8 cellular contexts compared by ENCODE assay signal in genomic region chr19:18023596-18024212, GRCh38. TPM values are rescaled to one million over a fixed set of nuclear protein-coding genes. Genes with fewer than 3 reads are reported as not detected.
DNase-seq lines count a peak whose midpoint lies in the region; ATAC-seq, FAIRE-seq and TF ChIP-seq lines count a peak whose summit lies in the region.

No MANE protein-coding gene starts in this region.

- no peaks in the 10 kb centered on the region for H3K36me3 ChIP-seq in DND-41 (ENCODE audit: insufficient read depth, low read length)
- no peaks in the 10 kb centered on the region for H3K36me3 ChIP-seq in OCI-LY3 (replicated peaks; ENCODE audit: low read depth, low read length)
- no peaks in the 10 kb centered on the region for H3K36me3 ChIP-seq in kidney (ENCODE audit: control insufficient read depth in 1 of 2, insufficient read depth in 2 of 2, low read length in 2 of 2)
- no peaks in the 10 kb centered on the region for H3K36me3 ChIP-seq in stomach

- intact Hi-C loops in kidney (cut with DNase I) (no loop called here), stomach (cut with DNase I; ENCODE audit: low total_unique reads) (no loop called here)

- H3K27ac ChIP-seq in DND-41 (ENCODE audit: low read length) = peak overlapping the region; percentile 100
- no peak overlapping the region; the same call in 1 of the 2 replicates for H3K27ac ChIP-seq in OCI-LY3 (ENCODE audit: low read length)
- peak overlapping the region; percentile 88 to 95 for H3K27ac ChIP-seq in kidney (ENCODE audit: low read depth in 2 of 2, low read length in 2 of 2)
- H3K27ac ChIP-seq in stomach = peak overlapping the region; percentile 41 to 89 (median 85)

- peak; percentile 82 for ATAC-seq in DND-41 (ENCODE audit: insufficient read depth, low read depth)
- ATAC-seq in activated naive CD8-positive, alpha-beta T cell treated with anti-CD3 and anti-CD28 coated beads, Interleukin-2, amount 10 ng/mL, durations not matched to agents 7 days and 5 days (ENCODE audit: low read depth) = peak; percentile 37
- ATAC-seq in GM18519 (IDR thresholded peaks at IDR 0.05; ENCODE audit: low FRiP score, unreplicated experiment) = no peak

- TF ChIP-seq CTCF in DND-41 (IDR thresholded peaks at IDR 0.05; ENCODE audit: borderline replicate concordance, extremely low read depth, low read length, poor library complexity, severe bottlenecking) (no peak), OCI-LY3 (IDR thresholded peaks at IDR 0.05; ENCODE audit: low read depth, low read length) (no peak), kidney (IDR thresholded peaks at IDR 0.05; ENCODE audit: borderline replicate concordance, extremely low read depth, insufficient read depth) (no peak), stomach (IDR thresholded peaks at IDR 0.05) (no peak), HFFc6 (IDR thresholded peaks at IDR 0.05) (no peak)

- peaks cover 40% of the 10 kb centered on the region for H3K4me1 Mint-ChIP-seq in activated naive CD8-positive, alpha-beta T cell treated with anti-CD3 and anti-CD28 coated beads, Interleukin-2, amount 10 ng/mL, durations not matched to agents 7 days and 5 days
- H3K4me1 Mint-ChIP-seq in HFFc6 (ENCODE audit: low read depth) = peaks cover 29% of the 10 kb centered on the region

- peak overlapping the region; percentile 77 for H3K4me3 Mint-ChIP-seq in activated naive CD8-positive, alpha-beta T cell treated with anti-CD3 and anti-CD28 coated beads, Interleukin-2, amount 10 ng/mL, durations not matched to agents 7 days and 5 days
- H3K4me3 Mint-ChIP-seq in HFFc6 = no peak overlapping the region

- peak overlapping the region; percentile 88 for H3K4me2 ChIP-seq in DND-41 (ENCODE audit: insufficient read depth, low read length)
- peak overlapping the region; percentile 100 for H3K4me2 ChIP-seq in OCI-LY3 (ENCODE audit: low read length)

- H3K9me3 ChIP-seq in DND-41 (ENCODE audit: insufficient read depth, low read length, severe bottlenecking) (no peaks in the 10 kb centered on the region), OCI-LY3 (ENCODE audit: insufficient read depth, low read length) (no peaks in the 10 kb centered on the region), kidney (ENCODE audit: control insufficient read depth in 1 of 2, low read length in 2 of 2) (no peaks in the 10 kb centered on the region), stomach (no peaks in the 10 kb centered on the region)

- peak overlapping the region; percentile 73 for H3K9ac ChIP-seq in DND-41 (ENCODE audit: low read depth, low read length)
- H3K9ac ChIP-seq in OCI-LY3 (ENCODE audit: low read length) = peak overlapping the region; percentile 8; the same call in 1 of the 2 replicates
- peak overlapping the region; percentile 43 to 71 for H3K9ac ChIP-seq in kidney (ENCODE audit: low read length in 2 of 2)

- H3K9me3 Mint-ChIP-seq in activated naive CD8-positive, alpha-beta T cell treated with anti-CD3 and anti-CD28 coated beads, Interleukin-2, amount 10 ng/mL, durations not matched to agents 7 days and 5 days = no peaks in the 10 kb centered on the region
- no peaks in the 10 kb centered on the region for H3K9me3 Mint-ChIP-seq in HFFc6

- H3K36me3 Mint-ChIP-seq in activated naive CD8-positive, alpha-beta T cell treated with anti-CD3 and anti-CD28 coated beads, Interleukin-2, amount 10 ng/mL, durations not matched to agents 7 days and 5 days = peaks cover 2% of the 10 kb centered on the region
- H3K36me3 Mint-ChIP-seq in HFFc6 (ENCODE audit: low read depth) = no peaks in the 10 kb centered on the region; the same call in 1 of the 2 replicates

- H3K4me3 ChIP-seq in DND-41 (ENCODE audit: low read depth in 1 of 2, low read length in 2 of 2) = peak overlapping the region; percentile 13 to 95; a peak in 3 of 4 replicates
- H3K4me3 ChIP-seq in OCI-LY3 (ENCODE audit: low read length) = peak overlapping the region; percentile 57
- no peak overlapping the region for H3K4me3 ChIP-seq in kidney (ENCODE audit: low read length in 2 of 2)
- no peak overlapping the region for H3K4me3 ChIP-seq in stomach

- peak overlapping the region; percentile 90 for H3K27ac Mint-ChIP-seq in activated naive CD8-positive, alpha-beta T cell treated with anti-CD3 and anti-CD28 coated beads, Interleukin-2, amount 10 ng/mL, durations not matched to agents 7 days and 5 days
- no peak overlapping the region for H3K27ac Mint-ChIP-seq in HFFc6

- peak overlapping the region; percentile 61 for H2AFZ ChIP-seq in DND-41 (ENCODE audit: low read depth, low read length)
- H2AFZ ChIP-seq in OCI-LY3 (ENCODE audit: low read depth, low read length) = no peak overlapping the region

- TF ChIP-seq POLR2A in stomach (IDR thresholded peaks at IDR 0.05) = no peak

- FAIRE-seq in kidney (lab: Jason Lieb, UNC) = no peak

- POLR2A ChIA-PET in activated naive CD8-positive, alpha-beta T cell treated with anti-CD3 and anti-CD28 coated beads, Interleukin-2, amount 10 ng/mL, durations not matched to agents 7 days and 5 days (lab: Charles Lee) = interaction anchor here (0.5 to 2.4 kb wide), 10 partner anchors 9 to 604 kb away, joined by 3 to 15 read pairs (median 3); partner anchors contain the start of gene ARRDC2

- peaks cover 38% of the 10 kb centered on the region for H3K4me1 ChIP-seq in DND-41 (ENCODE audit: insufficient read depth, low read length)
- H3K4me1 ChIP-seq in OCI-LY3 (ENCODE audit: low read length) = peaks cover 41% of the 10 kb centered on the region
- peaks cover 25 to 31% of the 10 kb centered on the region in 2 donors for H3K4me1 ChIP-seq in kidney (ENCODE audit: control insufficient read depth in 1 of 2, insufficient read depth in 1 of 2, low read depth in 1 of 2, low read length in 2 of 2)
- peaks cover 37 to 54% (median 51%) of the 10 kb centered on the region in 4 donors for H3K4me1 ChIP-seq in stomach

- peak; percentile 62 for TF ChIP-seq EP300 in stomach (IDR thresholded peaks at IDR 0.05)

- WGBS in stomach, 5 donors = 53 to 70% (median 66%) methylated on average over 19 to 23 of the region's 23 CpGs

- H4K20me1 ChIP-seq in DND-41 (ENCODE audit: insufficient read depth, low read length) (no peaks in the 10 kb centered on the region), OCI-LY3 (ENCODE audit: insufficient read depth, low read length) (no peaks in the 10 kb centered on the region)

- H3K27me3 ChIP-seq in DND-41 (ENCODE audit: insufficient read depth, low read length, poor library complexity) (no peaks in the 10 kb centered on the region), OCI-LY3 (ENCODE audit: low read depth, low read length) (no peaks in the 10 kb centered on the region), stomach (no peaks in the 10 kb centered on the region)

- H3K79me2 ChIP-seq in DND-41 (ENCODE audit: insufficient read depth, low read length) (peaks cover 24% of the 10 kb centered on the region), OCI-LY3 (ENCODE audit: low read length) (peaks cover 10% of the 10 kb centered on the region; the same call in 1 of the 2 replicates)

- peaks cover 1% of the 10 kb centered on the region for H3K27me3 Mint-ChIP-seq in activated naive CD8-positive, alpha-beta T cell treated with anti-CD3 and anti-CD28 coated beads, Interleukin-2, amount 10 ng/mL, durations not matched to agents 7 days and 5 days
- peaks cover 2% of the 10 kb centered on the region; the same call in 1 of the 2 replicates for H3K27me3 Mint-ChIP-seq in HFFc6 (ENCODE audit: insufficient read depth)

- DNase-seq in DND-41 (peak; percentile 91), kidney (peak; percentile 95), stomach (peak; percentile 64), DMS79 (lab: John Stamatoyannopoulos, UW) (no peak), HFFc6 (no peak)
- peak; percentile 62 for DNase-seq in activated naive CD8-positive, alpha-beta T cell treated with anti-CD3 and anti-CD28 coated beads, Interleukin-2, amount 10 ng/mL, durations not matched to agents 7 days and 5 days

RNA-seq across cellular contexts. Expression of gene ARRDC2, which starts 15.7 kb away (rescaled TPM):
- total RNA-seq in activated naive CD8-positive, alpha-beta T cell treated with anti-CD3 and anti-CD28 coated beads, Interleukin-2, amount 10 ng/mL, durations not matched to agents 7 days and 5 days = 10 to 100 TPM; 66.5 to 71.2 TPM
- total RNA-seq in kidney = 68.4 TPM
- polyA plus RNA-seq in kidney (ENCODE audit: insufficient read depth, low read depth, low replicate concordance) = 20.8 TPM
- total RNA-seq in stomach = 100 to 1,000 TPM in 1 of 5 donors, 10 to 100 TPM in 4; 19.8 to 130 (median 60.8) TPM
- polyA plus RNA-seq in stomach = 10 to 100 TPM; 31.4 to 34.1 (median 32.7) TPM
- 1 to 10 TPM; 5.3 to 8.1 (median 7.0) TPM for total RNA-seq in HFFc6 (2021; fragmentation: NEBNext Ultra II Directional; extraction: Animal tissue kit (Norgen Biotek cat#: 25700))

RNA-seq across cellular contexts. Expression of gene KCNN1, which starts 56.8 kb away (rescaled TPM):
- not detected for total RNA-seq in activated naive CD8-positive, alpha-beta T cell treated with anti-CD3 and anti-CD28 coated beads, Interleukin-2, amount 10 ng/mL, durations not matched to agents 7 days and 5 days
- 0.19 TPM for total RNA-seq in kidney
- 0.37 TPM for polyA plus RNA-seq in kidney (ENCODE audit: insufficient read depth, low read depth, low replicate concordance)
- total RNA-seq in stomach = not detected
- polyA plus RNA-seq in stomach = under 1 TPM in 2 of 3 donors, not detected in 1; 0.23 to 0.46 TPM
- total RNA-seq in HFFc6 (2021; fragmentation: NEBNext Ultra II Directional; extraction: Animal tissue kit (Norgen Biotek cat#: 25700)) = not detected

Comparison
In these comparisons a context has a peak if more than half of its experiments do, and no peak if none do; other contexts are left out.
1. DNase-seq: peak in DND-41 (single experiment), activated naive CD8-positive, alpha-beta T cell treated with anti-CD3 and anti-CD28 coated beads, Interleukin-2, amount 10 ng/mL, durations not matched to agents 7 days and 5 days (single experiment), kidney (single experiment) and stomach (single experiment); none in DMS79 (single experiment) and HFFc6 (single experiment).
2. H3K4me3 ChIP-seq: peak in DND-41 (2 of 2) and OCI-LY3 (single experiment); none in kidney (0 of 2) and stomach (0 of 4).
3. H3K9ac ChIP-seq: peak in every context shown above with its lines; median percentile 73 in DND-41; 57 in kidney; 8 in OCI-LY3.